ENCODE assay signal across 8 cellular contexts in the genomic region with DNA sequence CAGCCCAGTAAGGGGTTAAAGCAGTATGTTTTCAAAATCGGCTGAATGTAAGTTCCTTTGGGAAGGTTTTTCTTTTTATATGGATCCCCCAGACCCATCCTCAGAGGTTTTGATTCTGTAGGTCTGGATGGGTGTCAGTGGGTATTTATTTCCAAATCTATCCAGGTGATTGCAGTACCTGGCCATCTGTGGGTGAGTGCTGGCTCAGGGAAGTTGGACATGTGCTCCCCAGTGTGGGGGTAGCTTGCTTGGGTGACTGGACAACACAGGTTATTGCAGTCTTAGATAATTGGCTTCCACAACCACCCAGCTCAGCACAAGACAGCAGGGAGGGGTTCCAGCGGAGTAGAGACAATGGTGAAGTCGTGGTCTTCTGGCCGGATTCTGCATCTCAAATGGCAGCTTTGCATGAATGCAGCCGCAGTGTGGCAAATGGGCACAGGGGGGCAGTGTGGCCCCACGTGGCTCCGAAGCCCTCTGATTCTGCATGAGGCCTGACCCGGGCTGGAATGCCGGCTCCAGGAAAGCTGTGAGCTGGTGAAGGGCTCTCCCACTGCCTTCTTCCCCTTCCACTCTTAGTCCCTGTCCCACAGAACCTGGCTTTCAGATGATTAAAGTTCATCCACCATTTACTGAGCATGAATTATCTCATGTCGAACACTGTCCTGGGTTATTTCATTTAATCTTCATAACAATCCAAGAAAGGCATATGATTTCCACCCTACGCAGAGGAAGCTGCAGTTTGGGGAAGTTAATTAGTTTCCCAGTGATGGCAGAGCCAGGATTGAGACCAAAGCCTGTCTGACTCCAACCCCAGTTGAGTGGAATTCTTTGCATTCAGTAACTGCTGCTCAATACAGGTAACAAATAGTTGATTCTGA.
DNase-seq lines count a peak whose midpoint lies in the region; ATAC-seq and TF ChIP-seq lines count a peak whose summit lies in the region.

No MANE protein-coding gene starts in this region.

- peak; percentile 56 for ATAC-seq in GM19025 (IDR thresholded peaks at IDR 0.05; ENCODE audit: low read depth, unreplicated experiment)

- H3K4me3 ChIP-seq in osteoblast (ENCODE audit: insufficient read depth, low read length), result no peak overlapping the region
- no peak overlapping the region for H3K4me3 ChIP-seq in suprapubic skin

- no peaks in the 10 kb centered on the region for H3K79me2 ChIP-seq in osteoblast (ENCODE audit: insufficient read depth, low read length)

- TF ChIP-seq EP300 in Ishikawa (IDR thresholded peaks at IDR 0.05; ENCODE audit: borderline replicate concordance) (no peak), suprapubic skin (IDR thresholded peaks at IDR 0.05) (no peak)

- no peaks in the 10 kb centered on the region for H4K20me1 ChIP-seq in osteoblast (ENCODE audit: insufficient read depth, low read length)

- TF ChIP-seq POLR2A in suprapubic skin (IDR thresholded peaks at IDR 0.05), result no peak

- H3K4me2 ChIP-seq in osteoblast (ENCODE audit: insufficient read depth, low read length), result no peak overlapping the region

- H2AFZ ChIP-seq in osteoblast (ENCODE audit: low read length), result no peak overlapping the region

- TF ChIP-seq CTCF in AG09319 (IDR thresholded peaks at IDR 0.05; ENCODE audit: low read depth, low read length) (peak; percentile 96), osteoblast (IDR thresholded peaks at IDR 0.05; ENCODE audit: extremely low read depth, low read depth, low read length) (peak; percentile 95), suprapubic skin (IDR thresholded peaks at IDR 0.05) (peak; percentile 89 to 93)

- peak; percentile 41 for DNase-seq in AG09319 (ENCODE audit: extremely low read depth, low read depth)
- peak; percentile 73 for DNase-seq in RPMI7951 (ENCODE audit: low read depth)
- peak; percentile 55 for DNase-seq in activated T-helper 9 cell treated with anti-CD3 and anti-CD28 coated beads, Interleukin-2, amount 50 U/mL, for 16 hours (ENCODE audit: low read depth)
- DNase-seq in foreskin melanocyte, result peak; percentile 67
- peak; percentile 85 for DNase-seq in osteoblast (ENCODE audit: insufficient read length, low spot score, missing footprints)
- DNase-seq in suprapubic skin (ENCODE audit: low spot score in 2 of 2), result peak; percentile 89 to 91

- H3K9me3 ChIP-seq in osteoblast (ENCODE audit: low read depth, low read length) (no peaks in the 10 kb centered on the region), suprapubic skin (no peaks in the 10 kb centered on the region)

- H3K27ac ChIP-seq in osteoblast (ENCODE audit: low read depth, low read length), result no peak overlapping the region
- no peak overlapping the region for H3K27ac ChIP-seq in suprapubic skin

- no peaks in the 10 kb centered on the region for H3K4me1 ChIP-seq in osteoblast (ENCODE audit: insufficient read depth, low read length)
- peaks cover 24% of the 10 kb centered on the region for H3K4me1 ChIP-seq in suprapubic skin

- H3K27me3 ChIP-seq in osteoblast (ENCODE audit: insufficient read depth, low read length), result peaks cover 11% of the 10 kb centered on the region
- no peaks in the 10 kb centered on the region for H3K27me3 ChIP-seq in suprapubic skin

- 16% methylated on average over 11 of the region's 11 CpGs for WGBS in suprapubic skin

- H3K36me3 ChIP-seq in osteoblast (ENCODE audit: insufficient read depth, low read length), result no peaks in the 10 kb centered on the region
- H3K36me3 ChIP-seq in suprapubic skin, result no peaks in the 10 kb centered on the region

- TF ChIP-seq RAD21 in Ishikawa (IDR thresholded peaks at IDR 0.05; ENCODE audit: low read depth), result peak; percentile 97

TF ChIP-seq in Ishikawa, 13 proteins besides CTCF, POLR2A, EP300 and RAD21:
- no peak for TF ChIP-seq EGR1 (IDR thresholded peaks at IDR 0.05)
- TF ChIP-seq, protein P1, sequence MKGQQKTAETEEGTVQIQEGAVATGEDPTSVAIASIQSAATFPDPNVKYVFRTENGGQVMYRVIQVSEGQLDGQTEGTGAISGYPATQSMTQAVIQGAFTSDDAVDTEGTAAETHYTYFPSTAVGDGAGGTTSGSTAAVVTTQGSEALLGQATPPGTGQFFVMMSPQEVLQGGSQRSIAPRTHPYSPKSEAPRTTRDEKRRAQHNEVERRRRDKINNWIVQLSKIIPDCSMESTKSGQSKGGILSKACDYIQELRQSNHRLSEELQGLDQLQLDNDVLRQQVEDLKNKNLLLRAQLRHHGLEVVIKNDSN (IDR thresholded peaks at IDR 0.05), result 0 out of 2 replicates have a peak, but pooled peaks have one; percentile 9
- peak; percentile 68 for TF ChIP-seq TEAD4 (IDR thresholded peaks at IDR 0.05)
- peak; percentile 71 for TF ChIP-seq MAX (IDR thresholded peaks at IDR 0.05)
- TF ChIP-seq YY1 (IDR thresholded peaks at IDR 0.05; ENCODE audit: low read depth), result 0 out of 2 replicates have a peak, but pooled peaks have one; percentile 51
